15 cellular contexts compared by ENCODE assay signal in the genomic region with DNA sequence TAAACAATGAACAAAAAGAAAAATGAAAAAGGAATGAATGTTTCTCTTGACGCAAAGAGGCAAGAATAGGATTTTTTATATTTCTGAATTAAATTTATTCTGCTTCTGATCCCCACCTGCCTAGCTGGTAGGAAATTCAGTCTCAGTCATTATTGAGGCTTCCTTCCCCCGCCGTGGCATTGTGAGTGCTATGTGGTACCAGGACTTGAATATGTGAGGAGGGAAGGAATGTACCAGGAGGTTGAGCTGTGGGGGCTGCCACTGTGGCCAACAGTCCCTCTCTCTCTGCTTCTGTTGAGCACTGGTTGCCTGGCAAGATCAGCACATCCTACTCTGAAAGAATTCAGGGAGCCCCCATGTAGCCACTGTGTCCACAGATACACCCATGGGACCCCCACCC.
DNase-seq lines count a peak whose midpoint lies in the region; ATAC-seq and TF ChIP-seq lines count a peak whose summit lies in the region.
"Had no signal": no experiment of that assay in that cellular context is flagged by ENCODE, and none has a peak within 500 bp of the region (broad histone marks: within the 10 kb centered on the region; RNA-seq: fewer than 3 reads in every experiment).

No MANE protein-coding gene starts in this region.

- H3K9ac ChIP-seq in mesendoderm (ENCODE audit: low read length), result no peak overlapping the region
- H3K9ac ChIP-seq: parathyroid adenoma had no signal

- H2BK5ac ChIP-seq in mesendoderm (ENCODE audit: low read length), result no peak overlapping the region

- 78 to 85% methylated on average over 3 of the region's 3 CpGs for WGBS in heart right ventricle, 2 donors
- 53 to 57% methylated on average over 3 of the region's 3 CpGs for WGBS in tibial nerve, 2 donors
- no CpG with 5 or more reads among the region's 3 CpGs for WGBS in mesendoderm (ENCODE audit: extremely low coverage, insufficient coverage, low lambda C conversion rate)

- peak in 2 of 8 donors; percentile 23 to 39 for ATAC-seq in heart right ventricle
- no peak for ATAC-seq in Right ventricle myocardium superior (ENCODE audit: poor library complexity)
- peak; percentile 15; the same call in 1 of the 2 replicates for ATAC-seq in WTC11
- no peak for ATAC-seq in left lung
- ATAC-seq in HG02798 (IDR thresholded peaks at IDR 0.05; ENCODE audit: poor library complexity, unreplicated experiment), result no peak
- ATAC-seq: GM23338, HepG2 had no signal

- H2BK120ac ChIP-seq in mesendoderm (ENCODE audit: low read depth, low read length), result no peak overlapping the region

- no peak for TF ChIP-seq POLR2A in tibial nerve (IDR thresholded peaks at IDR 0.05)

- no peak for TF ChIP-seq EP300 in tibial nerve (IDR thresholded peaks at IDR 0.05)

- no peak overlapping the region for H3K4me2 ChIP-seq in mesendoderm (ENCODE audit: low read length)

- H3K27me3 ChIP-seq in heart right ventricle (no peaks in the 10 kb centered on the region), left lung (no peaks in the 10 kb centered on the region), tibial nerve (no peaks in the 10 kb centered on the region), mesendoderm (ENCODE audit: insufficient read depth, low read length, poor library complexity) (no peaks in the 10 kb centered on the region)
- H3K27me3 ChIP-seq: testis had no signal

- POLR2A ChIA-PET in WTC11 (lab: Charles Lee), result interaction anchor here (0.6 kb wide), 1 partner anchor 80 kb away, joined by 6 read pairs; no protein-coding TSS in a partner anchor

- CTCF ChIA-PET in WTC11 (lab: Charles Lee), result no interaction called here

- no peaks in the 10 kb centered on the region for H3K9me3 Mint-ChIP-seq in WTC11
- H3K9me3 Mint-ChIP-seq: GM23338 had no signal

- peak overlapping the region; percentile 48 to 89 (median 76) for H3K27ac ChIP-seq in heart right ventricle
- H3K27ac ChIP-seq in left lung, result peak overlapping the region; percentile 50 to 89
- H3K27ac ChIP-seq in tibial nerve, result peak overlapping the region; percentile 13 to 87 (median 49)
- no peak overlapping the region for H3K27ac ChIP-seq in mesendoderm (ENCODE audit: low read depth, low read length)
- H3K27ac ChIP-seq: testis had no signal

- H3K18ac ChIP-seq in mesendoderm (ENCODE audit: low read length), result no peak overlapping the region

- H2BK15ac ChIP-seq in mesendoderm (replicated peaks; ENCODE audit: low read depth), result no peak overlapping the region

- H3K4ac ChIP-seq in mesendoderm (ENCODE audit: low read depth, low read length), result no peak overlapping the region

- H3K36me3 ChIP-seq in heart right ventricle (no peaks in the 10 kb centered on the region), left lung (no peaks in the 10 kb centered on the region), tibial nerve (no peaks in the 10 kb centered on the region), mesendoderm (ENCODE audit: control insufficient read depth, insufficient read depth, low read length) (no peaks in the 10 kb centered on the region)

- no peaks in the 10 kb centered on the region for H3K9me3 ChIP-seq in heart right ventricle
- no peaks in the 10 kb centered on the region for H3K9me3 ChIP-seq in left lung
- H3K9me3 ChIP-seq in tibial nerve, result no peaks in the 10 kb centered on the region
- H3K9me3 ChIP-seq: testis had no signal

- no peaks in the 10 kb centered on the region for H3K36me3 Mint-ChIP-seq in WTC11

- H3K23ac ChIP-seq in mesendoderm (ENCODE audit: low read length), result no peak overlapping the region

- H3K4me3 ChIP-seq in heart right ventricle (no peak overlapping the region), left lung (no peak overlapping the region), tibial nerve (no peak overlapping the region), mesendoderm (ENCODE audit: low read length) (no peak overlapping the region)
- H3K4me3 ChIP-seq: GM23338, testis had no signal

- intact Hi-C loops in heart right ventricle (cut with DNase I) (loop anchor here in 4 of 10 donors (5.0 to 10.0 kb wide), 3 partner anchors 367 to 443 kb away; a partner anchor contains a TSS), Right ventricle myocardium superior (cut with DNase I) (no loop called here), left lung (cut with DNase I) (no loop called here)

- peaks cover 14 to 68% (median 51%) of the 10 kb centered on the region in 9 donors for H3K4me1 ChIP-seq in heart right ventricle
- peaks cover 0 to 65% of the 10 kb centered on the region in 2 donors for H3K4me1 ChIP-seq in left lung
- peaks cover 0 to 60% (median 10%) of the 10 kb centered on the region in 4 donors for H3K4me1 ChIP-seq in tibial nerve
- peaks cover 6% of the 10 kb centered on the region for H3K4me1 ChIP-seq in mesendoderm (ENCODE audit: control insufficient read depth, low read depth, low read length)
- H3K4me1 ChIP-seq: testis had no signal

- peak overlapping the region; percentile 6; the same call in 1 of the 2 replicates for H3K27ac Mint-ChIP-seq in WTC11
- H3K27ac Mint-ChIP-seq: GM23338 had no signal

- no peak for DNase-seq in heart right ventricle
- no peak for DNase-seq in Right ventricle myocardium superior
- no peak for DNase-seq in WTC11 (ENCODE audit: low spot score)
- DNase-seq in left lung, result no peak
- no peak for DNase-seq in tibial nerve (ENCODE audit: low spot score in 2 of 2)
- no peak for DNase-seq in mesendoderm
- no peak for DNase-seq in UCSD-AML1 (lab: John Stamatoyannopoulos, UW; ENCODE audit: unreplicated experiment)
- DNase-seq: activated gamma-delta T cell, cortex of kidney, NCI-H1436 treated with DMSO at 0.1 percent for 48 hours, testis had no signal

- no peaks in the 10 kb centered on the region for H3K27me3 Mint-ChIP-seq in WTC11 (ENCODE audit: low read depth)

- no peaks in the 10 kb centered on the region for H3K79me1 ChIP-seq in mesendoderm (ENCODE audit: low read length)

- no peak for TF ChIP-seq CTCF in heart right ventricle (IDR thresholded peaks at IDR 0.05)
- no peak for TF ChIP-seq CTCF in WTC11 (IDR thresholded peaks at IDR 0.05)
- no peak for TF ChIP-seq CTCF in left lung (IDR thresholded peaks at IDR 0.05)
- TF ChIP-seq CTCF in tibial nerve (IDR thresholded peaks at IDR 0.05), result no peak

- no peak overlapping the region for H3K56ac ChIP-seq in mesendoderm (ENCODE audit: low read length)

- no peak overlapping the region for H2AK5ac ChIP-seq in mesendoderm (ENCODE audit: low read length)

- peaks cover 79% of the 10 kb centered on the region for H3K4me1 Mint-ChIP-seq in WTC11

- no peaks in the 10 kb centered on the region for H3K79me2 ChIP-seq in mesendoderm (ENCODE audit: control insufficient read depth, insufficient read depth, low read length)
- H3K79me2 ChIP-seq: parathyroid adenoma had no signal

- no peak overlapping the region for H4K5ac ChIP-seq in mesendoderm (ENCODE audit: low read length)

- no peak overlapping the region for H4K8ac ChIP-seq in mesendoderm (ENCODE audit: low read depth, low read length)

- H3K4me3 Mint-ChIP-seq in WTC11, result no peak overlapping the region
- H3K4me3 Mint-ChIP-seq: GM23338 had no signal

TF ChIP-seq in WTC11, 78 proteins besides CTCF, POLR2A, EP300 and RAD21:
- TF ChIP-seq, protein P1, sequence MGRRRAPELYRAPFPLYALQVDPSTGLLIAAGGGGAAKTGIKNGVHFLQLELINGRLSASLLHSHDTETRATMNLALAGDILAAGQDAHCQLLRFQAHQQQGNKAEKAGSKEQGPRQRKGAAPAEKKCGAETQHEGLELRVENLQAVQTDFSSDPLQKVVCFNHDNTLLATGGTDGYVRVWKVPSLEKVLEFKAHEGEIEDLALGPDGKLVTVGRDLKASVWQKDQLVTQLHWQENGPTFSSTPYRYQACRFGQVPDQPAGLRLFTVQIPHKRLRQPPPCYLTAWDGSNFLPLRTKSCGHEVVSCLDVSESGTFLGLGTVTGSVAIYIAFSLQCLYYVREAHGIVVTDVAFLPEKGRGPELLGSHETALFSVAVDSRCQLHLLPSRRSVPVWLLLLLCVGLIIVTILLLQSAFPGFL (CRISPR knock-in tag; IDR thresholded peaks at IDR 0.05; ENCODE audit: borderline replicate concordance), result no peak
- TF ChIP-seq ETV6 (CRISPR knock-in tag; IDR thresholded peaks at IDR 0.05), result no peak
